In genomic region chr7:100705753-100706671, GRCh38 we compare ENCODE assay signal across 1 cellular context.
TF ChIP-seq lines count a peak whose summit lies in the region.

Gene POP7 (plus strand): TSS chr7:100706121. CDS start chr7:100706831, 710 bp downstream.

TF ChIP-seq in HepG2, 621 proteins besides CTCF, POLR2A, EP300 and RAD21 (continued from another document and continues in another):
- TF ChIP-seq TARDBP (CRISPR knock-in tag; IDR thresholded peaks at IDR 0.05) = peak; percentile 84
- 0 out of 2 replicates have a peak, but pooled peaks have one; percentile 73 for TF ChIP-seq ZXDC (CRISPR knock-in tag; IDR thresholded peaks at IDR 0.05)
- TF ChIP-seq GLMP (CRISPR knock-in tag; IDR thresholded peaks at IDR 0.05; ENCODE audit: borderline replicate concordance) = no peak
- TF ChIP-seq ZNF350 (CRISPR knock-in tag; IDR thresholded peaks at IDR 0.05; ENCODE audit: borderline replicate concordance, low read depth) = peak; percentile 77
- no peak for TF ChIP-seq ZNF3 (CRISPR knock-in tag; IDR thresholded peaks at IDR 0.05)
- no peak for TF ChIP-seq SIX4 (CRISPR knock-in tag; IDR thresholded peaks at IDR 0.05)
- TF ChIP-seq KDM4B (CRISPR knock-in tag; IDR thresholded peaks at IDR 0.05) = no peak; the same call in 1 of the 2 replicates
- no peak; the same call in 1 of the 2 replicates for TF ChIP-seq NR2F2 (IDR thresholded peaks at IDR 0.05; ENCODE audit: borderline replicate concordance, low read depth)
- TF ChIP-seq GPBP1L1 (CRISPR knock-in tag; IDR thresholded peaks at IDR 0.05) = no peak
- peak in 1 of 2 experiments; percentile 43; a peak in 1 of 4 replicates for TF ChIP-seq REST (IDR thresholded peaks at IDR 0.05; ENCODE audit: borderline replicate concordance in 1 of 2, low read depth in 1 of 2, low read length in 2 of 2)
- no peak for TF ChIP-seq ZNF292 (CRISPR knock-in tag; IDR thresholded peaks at IDR 0.05; ENCODE audit: borderline replicate concordance, low read depth)
- TF ChIP-seq ZNF296 (CRISPR knock-in tag; conservative IDR thresholded peaks at IDR 0.05) = no peak
- no peak for TF ChIP-seq PREB (CRISPR knock-in tag; IDR thresholded peaks at IDR 0.05)
- peak; percentile 98 for TF ChIP-seq CHD2 (IDR thresholded peaks at IDR 0.05; ENCODE audit: low read depth, low read length)
- TF ChIP-seq ZMYM4 (CRISPR knock-in tag; IDR thresholded peaks at IDR 0.05) = peak; percentile 80
- peak; percentile 97 for TF ChIP-seq ZFX (CRISPR knock-in tag; IDR thresholded peaks at IDR 0.05; ENCODE audit: low read depth)
- no peak for TF ChIP-seq NFE2 (CRISPR knock-in tag; IDR thresholded peaks at IDR 0.05)
- TF ChIP-seq ZFP91 (CRISPR knock-in tag; IDR thresholded peaks at IDR 0.05; ENCODE audit: borderline replicate concordance) = peak; percentile 88
- TF ChIP-seq SETDB1 (CRISPR knock-in tag; IDR thresholded peaks at IDR 0.05; ENCODE audit: borderline replicate concordance) = no peak
- no peak for TF ChIP-seq CCAR2 (optimal IDR thresholded peaks at IDR 0.05; ENCODE audit: low read depth, low read length)
- TF ChIP-seq TBX2 (CRISPR knock-in tag; IDR thresholded peaks at IDR 0.05; ENCODE audit: borderline replicate concordance) = peak; percentile 87
- TF ChIP-seq ZNF576 (CRISPR knock-in tag; IDR thresholded peaks at IDR 0.05) = no peak
- no peak for TF ChIP-seq SRSF4 (IDR thresholded peaks at IDR 0.05; ENCODE audit: low read depth, low read length, poor library complexity, severe bottlenecking)
- no peak; the same call in 1 of the 2 replicates for TF ChIP-seq ZNF839 (CRISPR knock-in tag; IDR thresholded peaks at IDR 0.05; ENCODE audit: borderline replicate concordance)
- TF ChIP-seq ARID4A (CRISPR knock-in tag; IDR thresholded peaks at IDR 0.05; ENCODE audit: borderline replicate concordance) = peak; percentile 90; the same call in 1 of the 2 replicates
- TF ChIP-seq ZNF160 (CRISPR knock-in tag; IDR thresholded peaks at IDR 0.05) = peak; percentile 72
- TF ChIP-seq ZNF550 (CRISPR knock-in tag; IDR thresholded peaks at IDR 0.05; ENCODE audit: borderline replicate concordance) = no peak
- TF ChIP-seq ZNF512B (CRISPR knock-in tag; IDR thresholded peaks at IDR 0.05; ENCODE audit: borderline replicate concordance) = no peak
- peak; percentile 85 for TF ChIP-seq HNRNPLL (IDR thresholded peaks at IDR 0.05; ENCODE audit: low read depth, low read length, poor library complexity, severe bottlenecking)
- peak; percentile 58; the same call in 1 of the 2 replicates for TF ChIP-seq ZNF451 (CRISPR knock-in tag; IDR thresholded peaks at IDR 0.05)
- 0 out of 4 replicates have a peak, but pooled peaks of 1 of the 2 experiments have one; percentile 44 for TF ChIP-seq ATF4 (CRISPR knock-in tag; IDR thresholded peaks at IDR 0.05)
- TF ChIP-seq ZNF75D (CRISPR knock-in tag; IDR thresholded peaks at IDR 0.05; ENCODE audit: borderline replicate concordance) = no peak
- no peak for TF ChIP-seq RBM22 (optimal IDR thresholded peaks at IDR 0.05; ENCODE audit: low read length)
- no peak; the same call in 1 of the 2 replicates for TF ChIP-seq ZSCAN5A (CRISPR knock-in tag; IDR thresholded peaks at IDR 0.05; ENCODE audit: borderline replicate concordance)
